ENCODE assay signal across 18 cellular contexts in the genomic region with DNA sequence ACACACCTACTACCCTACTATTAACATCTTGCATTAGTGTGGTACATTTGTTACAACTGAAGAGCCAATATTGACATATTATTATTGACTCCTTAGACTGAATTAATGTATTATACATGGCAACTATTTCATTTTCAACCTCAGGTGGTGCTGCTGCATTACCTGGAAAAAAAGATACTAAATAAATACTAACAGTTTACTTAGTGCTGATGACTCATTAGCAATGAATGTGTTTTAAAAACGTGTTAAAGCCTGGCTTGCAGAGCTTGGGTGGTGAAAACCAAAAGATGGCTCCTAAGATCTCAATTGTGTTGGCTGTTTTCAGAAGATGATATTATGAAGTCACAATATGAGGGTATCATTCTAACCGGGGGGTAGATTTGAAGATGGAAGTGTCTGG. TPM values are rescaled to one million over a fixed set of nuclear protein-coding genes. Genes with fewer than 3 reads are reported as not detected.
A peak's percentile ranks its signal among the peaks of the same experiment; 100 is the strongest.
DNase-seq lines count a peak whose midpoint lies in the region; ATAC-seq, FAIRE-seq and TF ChIP-seq lines count a peak whose summit lies in the region.
"Had no signal": no experiment of that assay in that cellular context is flagged by ENCODE, and none has a peak within 500 bp of the region (broad histone marks: within the 10 kb centered on the region; RNA-seq: fewer than 3 reads in every experiment).

No MANE protein-coding gene starts in this region.

- 23% methylated on average over 2 of the region's 2 CpGs for WGBS in HepG2 (ENCODE audit: low lambda C conversion rate)

- no peak overlapping the region for H3K4me3 ChIP-seq in HepG2 (replicated peaks in 1 of 3; ENCODE audit: insufficient read depth in 1 of 3, low read depth in 2 of 3, low read length in 3 of 3)
- H3K4me3 ChIP-seq: adrenal gland, esophagus squamous epithelium, HAP-1, psoas muscle had no signal

- in situ Hi-C loops in HepG2 (cut with HindIII; ENCODE audit: extremely low pct_ligation_motif_present, low pct_unique_long_range_greater_than_20kb), result no loop called here

- no peaks in the 10 kb centered on the region for H3K4me1 Mint-ChIP-seq in activated naive CD4-positive, alpha-beta T cell treated with anti-CD3 and anti-CD28 coated beads, Interleukin-2, amount 10 ng/mL, durations not matched to agents 7 days and 5 days

- FAIRE-seq in HepG2 (lab: Jason Lieb, UNC), result no peak

- H3K9me3 Mint-ChIP-seq in activated naive CD4-positive, alpha-beta T cell treated with anti-CD3 and anti-CD28 coated beads, Interleukin-2, amount 10 ng/mL, durations not matched to agents 7 days and 5 days, result no peaks in the 10 kb centered on the region
- H3K9me3 Mint-ChIP-seq: natural killer cell treated with Interleukin-12 subunit alpha and Interleukin-12 subunit beta and Interleukin-15 and Interleukin-18, amount 100 ng/mL, for 72 hours had no signal

- no peak for ATAC-seq in HepG2
- ATAC-seq in HG02870 (IDR thresholded peaks at IDR 0.05; ENCODE audit: unreplicated experiment), result no peak
- ATAC-seq in HG02588 (IDR thresholded peaks at IDR 0.05; ENCODE audit: unreplicated experiment), result no peak
- ATAC-seq: activated T-cell treated with anti-CD3 and anti-CD28 coated beads, Interleukin-2, amount 50 U/mL, for 72 hours; left lobe of liver; natural killer cell treated with Interleukin-12 subunit alpha and Interleukin-12 subunit beta and Interleukin-15 and Interleukin-18, amount 100 ng/mL, for 72 hours; psoas muscle had no signal

- no peak overlapping the region for H3K4me2 ChIP-seq in HepG2 (ENCODE audit: low read depth, low read length)

- no peaks in the 10 kb centered on the region for H3K9me3 ChIP-seq in HepG2 (ENCODE audit: low read length)
- H3K9me3 ChIP-seq: adrenal gland, esophagus squamous epithelium, HAP-1, psoas muscle had no signal

- H3K36me3 Mint-ChIP-seq in activated naive CD4-positive, alpha-beta T cell treated with anti-CD3 and anti-CD28 coated beads, Interleukin-2, amount 10 ng/mL, durations not matched to agents 7 days and 5 days, result no peaks in the 10 kb centered on the region
- H3K36me3 Mint-ChIP-seq: natural killer cell treated with Interleukin-12 subunit alpha and Interleukin-12 subunit beta and Interleukin-15 and Interleukin-18, amount 100 ng/mL, for 72 hours had no signal

- no peaks in the 10 kb centered on the region for H3K79me2 ChIP-seq in HepG2 (ENCODE audit: insufficient read depth, low read length)

- peaks cover 18% of the 10 kb centered on the region for H3K4me1 ChIP-seq in HepG2 (ENCODE audit: insufficient read depth, low read length)
- H3K4me1 ChIP-seq: adrenal gland, HAP-1, psoas muscle had no signal

- peaks cover 18% of the 10 kb centered on the region for H3K27me3 Mint-ChIP-seq in activated naive CD4-positive, alpha-beta T cell treated with anti-CD3 and anti-CD28 coated beads, Interleukin-2, amount 10 ng/mL, durations not matched to agents 7 days and 5 days

- no peaks in the 10 kb centered on the region for H3K36me3 ChIP-seq in HepG2 (replicated peaks in 1 of 2; ENCODE audit: control insufficient read depth in 1 of 2, insufficient read depth in 2 of 2, low read length in 2 of 2)
- H3K36me3 ChIP-seq: adrenal gland, esophagus squamous epithelium, HAP-1 had no signal

- no peak for TF ChIP-seq CTCF in HepG2 (CRISPR knock-in tag; IDR thresholded peaks at IDR 0.05)

- TF ChIP-seq EP300 in HepG2 (IDR thresholded peaks at IDR 0.05; ENCODE audit: low read depth in 2 of 2, low read length in 2 of 2) (no peak), HepG2 (CRISPR knock-in tag; IDR thresholded peaks at IDR 0.05; ENCODE audit: borderline replicate concordance) (no peak)

- H2AFZ ChIP-seq in HepG2 (ENCODE audit: low read length), result no peak overlapping the region

- no peaks in the 10 kb centered on the region; a peak in 1 of 5 replicates for H3K27me3 ChIP-seq in HepG2 (ENCODE audit: control insufficient read depth in 1 of 2, insufficient read depth in 2 of 2, low read length in 2 of 2)
- H3K27me3 ChIP-seq: adrenal gland, esophagus squamous epithelium had no signal

- H3K27ac Mint-ChIP-seq in activated naive CD4-positive, alpha-beta T cell treated with anti-CD3 and anti-CD28 coated beads, Interleukin-2, amount 10 ng/mL, durations not matched to agents 7 days and 5 days, result no peak overlapping the region
- H3K27ac Mint-ChIP-seq: activated T-cell treated with anti-CD3 and anti-CD28 coated beads, Interleukin-2, amount 50 U/mL, for 72 hours; natural killer cell treated with Interleukin-12 subunit alpha and Interleukin-12 subunit beta and Interleukin-15 and Interleukin-18, amount 100 ng/mL, for 72 hours had no signal

- no peak for TF ChIP-seq POLR2A in HepG2 (IDR thresholded peaks at IDR 0.05; ENCODE audit: insufficient read depth in 1 of 2, low read depth in 2 of 2, low read length in 2 of 2)

- DNase-seq in DMS53 treated with DMSO at 0.1 percent for 48 hours (lab: John Stamatoyannopoulos, UW; ENCODE audit: unreplicated experiment) (peak; percentile 88), NCI-H1436 treated with DMSO at 0.1 percent for 48 hours (lab: John Stamatoyannopoulos, UW) (peak; percentile 59), astrocyte of the hippocampus (ENCODE audit: low read depth, low spot score) (peak; percentile 7), HepG2 (ENCODE audit: low spot score) (peak; percentile 21), glomerular visceral epithelial cell (ENCODE audit: extremely low spot score) (no peak)
- DNase-seq in activated naive CD4-positive, alpha-beta T cell treated with anti-CD3 and anti-CD28 coated beads, Interleukin-2, amount 10 ng/mL, durations not matched to agents 7 days and 5 days, result no peak
- DNase-seq: activated CD4-positive, alpha-beta T cell treated with anti-CD3 and anti-CD28 coated beads, Interleukin-2, amount 50 U/mL, for 1 hour; activated T-cell treated with anti-CD3 and anti-CD28 coated beads, Interleukin-2, amount 50 U/mL, for 72 hours; adrenal gland; DND-41; esophagus squamous epithelium; NCI-H187 treated with DMSO at 0.1 percent for 48 hours; psoas muscle had no signal

- intact Hi-C loops in HepG2 (cut with micrococcal nuclease; ENCODE audit: unreplicated experiment), result no loop called here

- CTCF ChIA-PET in HepG2 (lab: Yijun Ruan, JAX; ENCODE audit: low intra/inter-chr PET ratio, low total read pairs), result no interaction called here
- CTCF ChIA-PET in activated naive CD4-positive, alpha-beta T cell treated with anti-CD3 and anti-CD28 coated beads, Interleukin-2, amount 10 ng/mL, durations not matched to agents 7 days and 5 days (lab: Charles Lee), result no interaction called here

- no peak overlapping the region for H3K4me3 Mint-ChIP-seq in activated naive CD4-positive, alpha-beta T cell treated with anti-CD3 and anti-CD28 coated beads, Interleukin-2, amount 10 ng/mL, durations not matched to agents 7 days and 5 days
- H3K4me3 Mint-ChIP-seq: activated T-cell treated with anti-CD3 and anti-CD28 coated beads, Interleukin-2, amount 50 U/mL, for 72 hours; natural killer cell treated with Interleukin-12 subunit alpha and Interleukin-12 subunit beta and Interleukin-15 and Interleukin-18, amount 100 ng/mL, for 72 hours had no signal

- no peaks in the 10 kb centered on the region for H4K20me1 ChIP-seq in HepG2 (ENCODE audit: insufficient read depth, low read length)

- no TSS peak for BruUV-seq in HepG2 (replicated peaks; lab: Mats Ljungman, UMichigan)

- no peak overlapping the region for H3K27ac ChIP-seq in HepG2 (ENCODE audit: extremely low read length, insufficient read depth, low read length)
- H3K27ac ChIP-seq: adrenal gland, esophagus squamous epithelium, psoas muscle had no signal

- H3K9ac ChIP-seq in HepG2 (ENCODE audit: insufficient read depth, low read depth, low read length), result no peak overlapping the region

- POLR2A ChIA-PET in HepG2 (lab: Yijun Ruan, JAX), result no interaction called here

- TF ChIP-seq RAD21 in HepG2 (CRISPR knock-in tag; IDR thresholded peaks at IDR 0.05), result no peak

RNA-seq across cellular contexts. Expression of a gene that starts 34.8 kb away (rescaled TPM):
- 0.24 and 0.46 TPM in 2 replicates for total RNA-seq in HepG2 (2016; rRNA removed; fragmentation: Illumina TruSeq; extraction: Trizol)
- 0.40 and 0.53 TPM in 2 replicates for total RNA-seq in HepG2 (2016; cell fraction: cytosol; rRNA removed; fragmentation: Illumina TruSeq; extraction: Trizol; ENCODE audit: low read depth)
- total RNA-seq in HepG2 (2016; cell fraction: insoluble cytoplasmic fraction; rRNA removed; fragmentation: Illumina TruSeq; extraction: Trizol), result 0.65 and 0.67 TPM in 2 replicates
- total RNA-seq in HepG2 (2016; cell fraction: membrane; rRNA removed; fragmentation: Illumina TruSeq; extraction: Trizol), result 0.43 and 0.65 TPM in 2 replicates
- total RNA-seq in HepG2 (2016; cell fraction: nucleus; rRNA removed; fragmentation: Illumina TruSeq; extraction: Trizol), result 0.69 and 1.0 TPM in 2 replicates
- polyA plus RNA-seq in HepG2 (2011; rRNA removed), result 0.16 and 0.38 TPM in 2 replicates
- 0.13 and 0.18 TPM in 2 replicates for polyA plus RNA-seq in HepG2 (2011; cell fraction: cytosol; rRNA removed)
- polyA plus RNA-seq in HepG2 (2011; cell fraction: nucleus; rRNA removed), result 0.45 and 0.83 TPM in 2 replicates
- polyA plus RNA-seq in HepG2 (2012), result 0.17 and 0.30 TPM in 2 replicates
- polyA plus RNA-seq in HepG2 (2016; cell fraction: cytosol; fragmentation: Illumina TruSeq; extraction: Trizol; ENCODE audit: low read depth), result 0.80 and 0.89 TPM in 2 replicates
- 0.76 and 0.78 TPM in 2 replicates for polyA plus RNA-seq in HepG2 (2016; cell fraction: insoluble cytoplasmic fraction; fragmentation: Illumina TruSeq; extraction: Trizol; ENCODE audit: low read depth)
- 0.47 and 0.61 TPM in 2 replicates for polyA plus RNA-seq in HepG2 (2016; cell fraction: membrane; fragmentation: Illumina TruSeq; extraction: Trizol; ENCODE audit: low read depth)
- 0.81 and 1.2 TPM in 2 replicates for polyA plus RNA-seq in HepG2 (2016; cell fraction: nucleus; fragmentation: Illumina TruSeq; extraction: Trizol; ENCODE audit: insufficient read depth, low read depth)
- 0.12 and 0.26 TPM in 2 replicates for polyA minus RNA-seq in HepG2 (2011; rRNA and poly(A)+ RNA removed; ENCODE audit: low replicate concordance)
- polyA minus RNA-seq in HepG2 (2011; cell fraction: cytosol; rRNA and poly(A)+ RNA removed), result 0.30 TPM in 1 of 2 replicates, not detected in the other
- 0.90 and 1.2 TPM in 2 replicates for polyA minus RNA-seq in HepG2 (2011; cell fraction: nucleus; rRNA and poly(A)+ RNA removed)
- total RNA-seq: natural killer cell treated with Interleukin-12 subunit alpha and Interleukin-12 subunit beta and Interleukin-15 and Interleukin-18, amount 100 ng/mL, for 72 hours had no signal

RNA-seq across cellular contexts. Expression of a gene that starts 57.3 kb away (rescaled TPM):
- 300 and 418 TPM in 2 replicates for total RNA-seq in HepG2 (2016; rRNA removed; fragmentation: Illumina TruSeq; extraction: Trizol)
- 151 and 179 TPM in 2 replicates for total RNA-seq in HepG2 (2016; cell fraction: cytosol; rRNA removed; fragmentation: Illumina TruSeq; extraction: Trizol; ENCODE audit: low read depth)
- 301 and 437 TPM in 2 replicates for total RNA-seq in HepG2 (2016; cell fraction: insoluble cytoplasmic fraction; rRNA removed; fragmentation: Illumina TruSeq; extraction: Trizol)
- 192 and 211 TPM in 2 replicates for total RNA-seq in HepG2 (2016; cell fraction: membrane; rRNA removed; fragmentation: Illumina TruSeq; extraction: Trizol)
- total RNA-seq in HepG2 (2016; cell fraction: nucleus; rRNA removed; fragmentation: Illumina TruSeq; extraction: Trizol), result 110 and 113 TPM in 2 replicates
- polyA plus RNA-seq in HepG2 (2011; rRNA removed), result 152 and 228 TPM in 2 replicates
- polyA plus RNA-seq in HepG2 (2011; cell fraction: cytosol; rRNA removed), result 147 and 153 TPM in 2 replicates
- polyA plus RNA-seq in HepG2 (2011; cell fraction: nucleus; rRNA removed), result 37.4 and 37.5 TPM in 2 replicates
- 165 and 247 TPM in 2 replicates for polyA plus RNA-seq in HepG2 (2012)
- polyA plus RNA-seq in HepG2 (2016; cell fraction: cytosol; fragmentation: Illumina TruSeq; extraction: Trizol; ENCODE audit: low read depth), result 177 and 202 TPM in 2 replicates
- polyA plus RNA-seq in HepG2 (2016; cell fraction: insoluble cytoplasmic fraction; fragmentation: Illumina TruSeq; extraction: Trizol; ENCODE audit: low read depth), result 365 and 402 TPM in 2 replicates
- polyA plus RNA-seq in HepG2 (2016; cell fraction: membrane; fragmentation: Illumina TruSeq; extraction: Trizol; ENCODE audit: low read depth), result 152 and 182 TPM in 2 replicates
- 148 and 165 TPM in 2 replicates for polyA plus RNA-seq in HepG2 (2016; cell fraction: nucleus; fragmentation: Illumina TruSeq; extraction: Trizol; ENCODE audit: insufficient read depth, low read depth)
- 30.9 and 42.9 TPM in 2 replicates for polyA minus RNA-seq in HepG2 (2011; rRNA and poly(A)+ RNA removed; ENCODE audit: low replicate concordance)
- 56.1 and 62.9 TPM in 2 replicates for polyA minus RNA-seq in HepG2 (2011; cell fraction: cytosol; rRNA and poly(A)+ RNA removed)
- 58.7 and 65.3 TPM in 2 replicates for polyA minus RNA-seq in HepG2 (2011; cell fraction: nucleus; rRNA and poly(A)+ RNA removed)

Comparison
In these comparisons a context has a peak if more than half of its experiments do, and no peak if none do; other contexts are left out.
1. DNase-seq: peak in DMS53 treated with DMSO at 0.1 percent for 48 hours (single experiment), NCI-H1436 treated with DMSO at 0.1 percent for 48 hours (single experiment), astrocyte of the hippocampus (single experiment) and HepG2 (single experiment); none in glomerular visceral epithelial cell (single experiment) and activated naive CD4-positive, alpha-beta T cell treated with anti-CD3 and anti-CD28 coated beads, Interleukin-2, amount 10 ng/mL, durations not matched to agents 7 days and 5 days (single experiment).